In the genomic region with DNA sequence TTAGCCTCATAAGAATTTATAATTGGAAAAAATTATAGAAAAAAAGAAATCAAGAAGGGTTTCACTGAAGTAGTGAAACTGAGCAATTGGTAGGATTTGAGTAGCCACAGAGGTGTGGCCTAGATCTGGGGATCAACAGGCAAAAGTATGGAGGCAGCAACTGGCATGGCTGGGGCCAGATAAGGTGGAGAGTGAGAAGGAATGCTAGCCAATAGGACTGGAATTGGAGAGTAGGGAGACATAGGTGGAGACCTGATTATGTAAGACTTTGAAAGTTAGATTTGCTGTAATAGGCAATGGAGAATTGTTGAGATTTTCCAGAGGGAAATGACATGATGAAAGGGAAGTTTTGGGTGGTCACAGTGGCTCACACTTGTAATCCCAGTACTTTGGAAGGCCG, we compare ENCODE assay signal across 30 cellular contexts. TPM values are rescaled to one million over a fixed set of nuclear protein-coding genes. Genes with fewer than 3 reads are reported as not detected.
"Had no signal": no experiment of that assay in that cellular context is flagged by ENCODE, and none has a peak within 500 bp of the region (broad histone marks: within the 10 kb centered on the region; RNA-seq: fewer than 3 reads in every experiment).

No MANE protein-coding gene starts in this region.

- H3K4me1 ChIP-seq: ascending aorta had no signal

- H3K9me3 ChIP-seq: ascending aorta had no signal

- ATAC-seq: activated CD4-positive, alpha-beta T cell treated with anti-CD3 and anti-CD28 coated beads for 36 hours; activated CD4-positive, CD25-positive, alpha-beta regulatory T cell treated with anti-CD3 and anti-CD28 coated beads, Interleukin-2, amount 50 U/mL, for 24 hours; activated CD8-positive, alpha-beta memory T cell treated with anti-CD3 and anti-CD28 coated beads, Interleukin-2, amount 10 ng/mL, durations not matched to agents 7 days and 5 days; activated CD8-positive, alpha-beta T cell treated with anti-CD3 and anti-CD28 coated beads, Interleukin-2, amount 10 ng/mL, durations not matched to agents 7 days and 5 days; activated naive CD8-positive, alpha-beta T cell treated with anti-CD3 and anti-CD28 coated beads, Interleukin-2, amount 50 U/mL, for 24 hours had no signal

- FAIRE-seq: bronchial epithelial cell had no signal

- H3K4me3 ChIP-seq: ascending aorta, cardiac muscle cell had no signal

- DNase-seq: activated CD4-positive, alpha-beta memory T cell treated with anti-CD3 and anti-CD28 coated beads, Interleukin-2, amount 10 ng/mL, durations not matched to agents 7 days and 5 days; activated CD4-positive, alpha-beta T cell treated with anti-CD3 and anti-CD28 coated beads for 1 hour; activated CD4-positive, alpha-beta T cell treated with anti-CD3 and anti-CD28 coated beads for 36 hours; activated CD4-positive, alpha-beta T cell treated with anti-CD3 and anti-CD28 coated beads for 48 hours; activated CD4-positive, alpha-beta T cell treated with anti-CD3 and anti-CD28 coated beads, Interleukin-2, amount 10 ng/mL, durations not matched to agents 7 days and 5 days; activated CD4-positive, alpha-beta T cell treated with anti-CD3 and anti-CD28 coated beads, Interleukin-2, amount 50 U/mL, for 48 hours; activated CD4-positive, CD25-positive, alpha-beta regulatory T cell; activated CD8-positive, alpha-beta memory T cell treated with anti-CD3 and anti-CD28 coated beads for 24 hours; activated CD8-positive, alpha-beta memory T cell treated with anti-CD3 and anti-CD28 coated beads, Interleukin-2, amount 10 ng/mL, durations not matched to agents 7 days and 5 days; activated CD8-positive, alpha-beta memory T cell treated with anti-CD3 and anti-CD28 coated beads, Interleukin-2, amount 50 U/mL, for 48 hours; activated CD8-positive, alpha-beta T cell treated with anti-CD3 and anti-CD28 coated beads, Interleukin-2, amount 10 ng/mL, durations not matched to agents 7 days and 5 days; activated effector memory CD4-positive, alpha-beta T cell treated with Interleukin-2 at 50 U/mL for 16 hours; activated gamma-delta T cell; activated naive CD4-positive, alpha-beta T cell treated with anti-CD3 and anti-CD28 coated beads, Interleukin-2, amount 10 ng/mL, durations not matched to agents 7 days and 5 days; activated naive CD4-positive, alpha-beta T cell treated with Interleukin-2 at 50 U/mL for 16 hours; activated naive CD8-positive, alpha-beta T cell treated with anti-CD3 and anti-CD28 coated beads, Interleukin-2, amount 10 ng/mL, durations not matched to agents 7 days and 5 days; activated naive CD8-positive, alpha-beta T cell treated with anti-CD3 and anti-CD28 coated beads, Interleukin-2, amount 50 U/mL, for 24 hours; activated T-cell treated with anti-CD3 and anti-CD28 coated beads, Interleukin-2, amount 50 U/mL, for 24 hours; activated T-cell treated with anti-CD3 and anti-CD28 coated beads, Interleukin-2, amount 50 U/mL, for 48 hours; amygdala; anterior cingulate cortex; caudate nucleus; cerebellar nuclear complex; T-helper 2 cell; T-helper 9 cell; WERI-Rb-1 had no signal

- H3K36me3 ChIP-seq: ascending aorta, cardiac muscle cell, WERI-Rb-1 had no signal

- H3K27me3 ChIP-seq: ascending aorta, cardiac muscle cell had no signal

- H3K27ac ChIP-seq: ascending aorta, cardiac muscle cell, WERI-Rb-1 had no signal

RNA-seq across cellular contexts. Expression of gene CGN, which starts 24.6 kb away (rescaled TPM):
- total RNA-seq: ascending aorta had no signal
